Comparison of ENCODE assay signal across 1 cellular context in the genomic region with DNA sequence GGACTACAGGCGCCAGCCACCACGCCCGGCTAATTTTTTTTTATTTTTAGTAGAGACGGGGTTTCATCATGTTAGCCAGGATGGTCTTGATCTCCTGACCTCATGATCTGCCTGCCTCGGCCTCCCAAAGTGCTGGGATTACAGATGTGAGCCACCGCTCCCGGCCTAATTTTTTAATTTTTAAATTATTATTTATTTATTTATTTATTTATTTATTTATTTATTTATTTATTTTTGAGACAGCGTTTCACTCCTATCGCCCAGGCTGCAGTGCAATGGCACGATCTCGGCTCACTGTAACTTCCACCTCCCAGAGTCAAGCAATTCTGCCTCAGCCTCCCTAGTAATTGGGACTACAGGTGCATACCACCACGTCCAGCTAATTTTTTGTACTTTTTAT. TPM values are rescaled to one million over a fixed set of nuclear protein-coding genes. Genes with fewer than 3 reads are reported as not detected.
"Had no signal": no experiment of that assay in that cellular context is flagged by ENCODE, and none has a peak within 500 bp of the region (broad histone marks: within the 10 kb centered on the region; RNA-seq: fewer than 3 reads in every experiment).

No MANE protein-coding gene starts in this region.

RNA-seq across cellular contexts. Expression of gene CHRNE, which starts 33.8 kb away (rescaled TPM):
- total RNA-seq: myocyte had no signal
